22 cellular contexts compared by ENCODE assay signal in the genomic region with DNA sequence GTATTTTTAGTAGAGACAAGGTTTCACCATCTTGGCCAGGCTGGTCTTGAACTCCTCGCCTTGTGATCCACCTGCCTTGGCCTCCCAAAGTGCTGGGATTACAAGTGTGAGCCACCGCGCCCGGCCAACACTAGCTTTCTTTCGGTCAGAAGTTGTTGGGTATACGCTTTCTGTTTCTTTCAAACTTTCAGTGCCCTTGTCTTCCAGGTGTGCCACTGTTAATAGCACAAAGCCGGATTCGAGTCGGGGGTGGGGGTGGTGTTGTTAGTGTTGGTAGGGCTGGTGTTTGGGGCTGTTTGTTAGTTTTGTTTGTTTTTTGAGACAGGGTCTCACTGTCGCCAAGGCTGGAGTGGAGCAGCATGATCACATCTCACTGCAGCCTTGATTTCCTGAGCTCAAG. TPM values are rescaled to one million over a fixed set of nuclear protein-coding genes. Genes with fewer than 3 reads are reported as not detected.
DNase-seq lines count a peak whose midpoint lies in the region; ATAC-seq and TF ChIP-seq lines count a peak whose summit lies in the region.
"Had no signal": no experiment of that assay in that cellular context is flagged by ENCODE, and none has a peak within 500 bp of the region (broad histone marks: within the 10 kb centered on the region; RNA-seq: fewer than 3 reads in every experiment).

No MANE protein-coding gene starts in this region.

- no peaks in the 10 kb centered on the region for H3K79me2 ChIP-seq in MM.1S (ENCODE audit: low read length)

- H2AFZ ChIP-seq in MM.1S (ENCODE audit: low read length) = 0 out of 2 replicates have a peak overlapping the region, but pooled peaks have one; percentile 17

- no peak overlapping the region for H3K4me2 ChIP-seq in MM.1S (ENCODE audit: low read depth, low read length)
- H3K4me2 ChIP-seq: BLaER1 had no signal

- H3K9me3 ChIP-seq in MM.1S (replicated peaks; ENCODE audit: insufficient read depth, low read length) (no peaks in the 10 kb centered on the region), esophagus muscularis mucosa (no peaks in the 10 kb centered on the region), left lung (no peaks in the 10 kb centered on the region)
- H3K9me3 ChIP-seq: BE2C, BLaER1 had no signal

- H3K9ac ChIP-seq in MM.1S (ENCODE audit: low read length) = no peak overlapping the region
- H3K9ac ChIP-seq: BLaER1 had no signal

- TF ChIP-seq EP300 in esophagus muscularis mucosa (IDR thresholded peaks at IDR 0.05) = no peak

- H3K27ac ChIP-seq in MM.1S (ENCODE audit: low read length) (peak overlapping the region; percentile 52; the same call in 1 of the 2 replicates), esophagus muscularis mucosa (replicated peaks in 1 of 4) (no peak overlapping the region), left lung (no peak overlapping the region)
- H3K27ac ChIP-seq: BLaER1 had no signal

- no peaks in the 10 kb centered on the region; the same call in 1 of the 2 replicates for H3F3A ChIP-seq in MM.1S (ENCODE audit: insufficient read depth, low read length)

- H3K4me3 ChIP-seq in MM.1S (ENCODE audit: low read length) (no peak overlapping the region; the same call in 1 of the 2 replicates), esophagus muscularis mucosa (no peak overlapping the region), left lung (no peak overlapping the region)
- H3K4me3 ChIP-seq: BLaER1, GM12878 had no signal

- intact Hi-C loops in esophagus muscularis mucosa (cut with DNase I) (no loop called here), left lung (cut with DNase I) (no loop called here)

- no peaks in the 10 kb centered on the region for H3K27me3 ChIP-seq in MM.1S (replicated peaks; ENCODE audit: insufficient read depth, low read length)
- H3K27me3 ChIP-seq in esophagus muscularis mucosa = no peaks in the 10 kb centered on the region
- H3K27me3 ChIP-seq in left lung = no peaks in the 10 kb centered on the region
- H3K27me3 ChIP-seq: BE2C, BLaER1 had no signal

- H3K9me2 ChIP-seq in MM.1S (replicated peaks; ENCODE audit: insufficient read depth, low read length) = no peaks in the 10 kb centered on the region

- no peaks in the 10 kb centered on the region for H3K36me3 ChIP-seq in MM.1S (replicated peaks; ENCODE audit: insufficient read depth, low read length)
- H3K36me3 ChIP-seq in esophagus muscularis mucosa = no peaks in the 10 kb centered on the region
- H3K36me3 ChIP-seq in left lung = no peaks in the 10 kb centered on the region
- H3K36me3 ChIP-seq: BE2C, BLaER1 had no signal

- no peak for TF ChIP-seq CTCF in MM.1S (IDR thresholded peaks at IDR 0.05; ENCODE audit: low read length)
- no peak for TF ChIP-seq CTCF in esophagus muscularis mucosa (IDR thresholded peaks at IDR 0.05)
- TF ChIP-seq CTCF in left lung (IDR thresholded peaks at IDR 0.05) = no peak

- H3K4me1 ChIP-seq in MM.1S (ENCODE audit: low read length) (no peaks in the 10 kb centered on the region), esophagus muscularis mucosa (peaks cover 0 to 6% (median 2%) of the 10 kb centered on the region in 4 donors), left lung (no peaks in the 10 kb centered on the region)
- H3K4me1 ChIP-seq: BE2C, BLaER1 had no signal

- H4K20me1 ChIP-seq in MM.1S (ENCODE audit: insufficient read depth, low read length) = no peaks in the 10 kb centered on the region
- H4K20me1 ChIP-seq: BLaER1 had no signal

- ATAC-seq in GM21528 (IDR thresholded peaks at IDR 0.05; ENCODE audit: low FRiP score, unreplicated experiment) = no peak
- ATAC-seq in left lung = no peak
- ATAC-seq: GM12878 had no signal

- TF ChIP-seq POLR2A in esophagus muscularis mucosa (IDR thresholded peaks at IDR 0.05; ENCODE audit: low read depth) = no peak

- peak; percentile 65 for DNase-seq in MM.1S
- DNase-seq in esophagus muscularis mucosa (ENCODE audit: extremely low spot score) = peak; percentile 45
- DNase-seq in midbrain (lab: John Stamatoyannopoulos, UW) = no peak
- no peak for DNase-seq in left lung
- DNase-seq: 8988T; ACHN; BE2C; C1 segment of cervical spinal cord; CD4-positive, alpha-beta memory T cell; CD4-positive, CD25-positive, alpha-beta regulatory T cell; CD8-positive, alpha-beta memory T cell; COR-L47; DMS 273 treated with DMSO at 0.1 percent for 48 hours; DMS153; DMS53; DMS79; DND-41; EL; GDM1 had no signal

- 93% methylated on average over 10 of the region's 10 CpGs for WGBS in esophagus muscularis mucosa

RNA-seq across cellular contexts. Expression of a gene that starts 33.8 kb away (rescaled TPM):
- total RNA-seq in esophagus muscularis mucosa = 10 to 100 TPM in 3 of 4 donors, 1 to 10 TPM in 1; 8.0 to 24.4 (median 14.6) TPM
- total RNA-seq in left lung = 1 to 10 TPM; 1.0 to 1.6 TPM

Comparison
In these comparisons a context has a peak if more than half of its experiments do, and no peak if none do; other contexts are left out.
1. DNase-seq: peak in MM.1S (single experiment) and esophagus muscularis mucosa (single experiment); none in midbrain (single experiment) and left lung (0 of 2).